Comparison of ENCODE assay signal across 8 cellular contexts in the genomic region with DNA sequence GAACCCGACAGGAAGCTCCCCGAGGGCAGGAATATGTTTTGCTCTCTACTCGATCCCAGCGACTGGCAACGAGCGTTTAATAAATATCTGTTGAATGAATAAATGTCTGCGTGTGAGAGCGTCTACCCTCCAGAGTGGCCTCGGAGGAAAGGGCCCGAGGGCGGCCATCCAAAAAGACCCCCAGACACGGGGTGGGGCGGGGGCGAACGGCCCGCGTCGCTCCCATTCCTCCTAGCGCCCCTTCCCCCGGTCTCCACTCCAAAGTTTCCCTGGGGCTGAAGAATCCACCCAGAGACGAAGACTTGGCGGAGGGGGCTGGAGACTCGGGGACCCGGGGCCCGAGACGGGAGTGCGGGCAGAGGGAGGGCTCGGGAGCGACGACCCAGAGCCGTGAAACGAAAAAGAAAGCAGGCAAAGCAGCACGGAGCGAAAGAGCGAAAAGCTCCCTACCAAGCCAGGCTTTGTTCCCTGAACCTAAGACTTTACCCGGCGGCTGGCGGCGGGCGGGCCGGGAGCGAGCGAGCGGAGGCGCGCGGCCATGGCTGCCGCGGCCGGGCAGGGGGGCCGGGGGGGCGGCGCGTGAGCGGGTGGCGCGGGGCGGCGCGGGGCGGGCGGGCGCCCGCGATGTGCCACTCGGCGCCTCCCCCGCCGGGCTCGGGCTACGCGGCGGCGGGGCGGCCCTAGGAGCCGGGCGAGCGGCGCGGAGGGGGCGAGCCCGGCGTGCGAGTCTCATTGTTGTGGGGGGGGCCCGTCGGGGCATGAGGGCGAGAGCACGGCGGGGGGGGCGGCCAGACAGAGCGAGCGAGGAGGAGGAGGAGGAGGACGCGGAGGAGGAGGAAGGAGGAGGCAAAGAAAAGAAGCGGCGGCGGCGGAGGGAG. TPM values are rescaled to one million over a fixed set of nuclear protein-coding genes. Genes with fewer than 3 reads are reported as not detected.
DNase-seq lines count a peak whose midpoint lies in the region; ATAC-seq lines count a peak whose summit lies in the region.

Gene MLLT6, plus strand, starts transcription at position 629 of the 878 bp plus-strand sequence. CDS start 360 bp downstream, outside the sequence.

- H3K27ac ChIP-seq in layer of hippocampus (ENCODE audit: low read depth, low read length), result peak within 1 kb of the TSS; percentile 87

- no peaks in the 10 kb centered on the region for H3K36me3 ChIP-seq in H7 (replicated peaks; ENCODE audit: control insufficient read depth, insufficient read depth, low read length)

- DNase-seq in AG08395 (ENCODE audit: low spot score) (peak; percentile 87), H7 (peak; percentile 94), NCI-H510A treated with DMSO at 0.1 percent for 48 hours (lab: John Stamatoyannopoulos, UW) (peak; percentile 78), dedifferentiated amniotic fluid mesenchymal stem cell (ENCODE audit: extremely low spot score) (peak; percentile 58)
- DNase-seq in activated CD4-positive, alpha-beta T cell treated with anti-CD3 and anti-CD28 coated beads, Interleukin-2, amount 10 ng/mL, durations not matched to agents 7 days and 5 days, result peak; percentile 82
- DNase-seq in stimulated activated CD4-positive, alpha-beta T cell treated with anti-CD3 and anti-CD28 coated beads, Interleukin-1b, Interleukin-23, amount 100 ng/mL, for 4 hours (ENCODE audit: low read depth in 2 of 2), result peak; percentile 81 to 86

- peak within 1 kb of the TSS; percentile 42 for H3K4me3 ChIP-seq in H7 (ENCODE audit: insufficient read depth, low read depth, low read length)

- peaks cover 67% of the 10 kb centered on the region for H3K27me3 ChIP-seq in H7 (ENCODE audit: control insufficient read depth, insufficient read depth, low read length)
- H3K27me3 ChIP-seq in layer of hippocampus (ENCODE audit: control insufficient read depth, insufficient read depth, low read length), result no peaks in the 10 kb centered on the region

- CTCF ChIA-PET in activated CD4-positive, alpha-beta T cell treated with anti-CD3 and anti-CD28 coated beads, Interleukin-2, amount 10 ng/mL, durations not matched to agents 7 days and 5 days (lab: Charles Lee), result interaction anchor here (1.1 to 1.6 kb wide), 3 partner anchors 11 to 24 kb away, joined by 3 to 7 read pairs (median 3); no protein-coding TSS in a partner anchor

- peaks cover 50% of the 10 kb centered on the region for H3K4me1 Mint-ChIP-seq in activated CD4-positive, alpha-beta T cell treated with anti-CD3 and anti-CD28 coated beads, Interleukin-2, amount 10 ng/mL, durations not matched to agents 7 days and 5 days

- H3K27ac Mint-ChIP-seq in activated CD4-positive, alpha-beta T cell treated with anti-CD3 and anti-CD28 coated beads, Interleukin-2, amount 10 ng/mL, durations not matched to agents 7 days and 5 days, result peak within 1 kb of the TSS; percentile 98

- no peaks in the 10 kb centered on the region for H3K27me3 Mint-ChIP-seq in activated CD4-positive, alpha-beta T cell treated with anti-CD3 and anti-CD28 coated beads, Interleukin-2, amount 10 ng/mL, durations not matched to agents 7 days and 5 days

- H3K36me3 Mint-ChIP-seq in activated CD4-positive, alpha-beta T cell treated with anti-CD3 and anti-CD28 coated beads, Interleukin-2, amount 10 ng/mL, durations not matched to agents 7 days and 5 days (ENCODE audit: low read depth), result peaks cover 32% of the 10 kb centered on the region

- no peaks in the 10 kb centered on the region for H3K9me3 Mint-ChIP-seq in activated CD4-positive, alpha-beta T cell treated with anti-CD3 and anti-CD28 coated beads, Interleukin-2, amount 10 ng/mL, durations not matched to agents 7 days and 5 days

- peak within 1 kb of the TSS; percentile 93 for H3K4me3 Mint-ChIP-seq in activated CD4-positive, alpha-beta T cell treated with anti-CD3 and anti-CD28 coated beads, Interleukin-2, amount 10 ng/mL, durations not matched to agents 7 days and 5 days

- no peak for ATAC-seq in HG02870 (IDR thresholded peaks at IDR 0.05; ENCODE audit: unreplicated experiment)

- POLR2A ChIA-PET in activated CD4-positive, alpha-beta T cell treated with anti-CD3 and anti-CD28 coated beads, Interleukin-2, amount 10 ng/mL, durations not matched to agents 7 days and 5 days (lab: Charles Lee), result interaction anchor here (0.6 to 1.6 kb wide), 4 partner anchors 14 to 39 kb away, joined by 3 to 7 read pairs (median 4); no protein-coding TSS in a partner anchor

RNA-seq across cellular contexts. Expression of gene MLLT6, which starts in this region (rescaled TPM):
- 17.8 and 22.1 TPM in 2 replicates for total RNA-seq in H7 (2014; rRNA removed; shearing (Covaris generic))
- 100 to 1,000 TPM; 251 to 264 TPM for total RNA-seq in activated CD4-positive, alpha-beta T cell treated with anti-CD3 and anti-CD28 coated beads, Interleukin-2, amount 10 ng/mL, durations not matched to agents 7 days and 5 days

Comparison
In these comparisons a context has a peak if more than half of its experiments do, and no peak if none do; other contexts are left out.
1. RNA of gene MLLT6 (total RNA-seq): 251 to 264 TPM in activated CD4-positive, alpha-beta T cell treated with anti-CD3 and anti-CD28 coated beads, Interleukin-2, amount 10 ng/mL, durations not matched to agents 7 days and 5 days; 17.8 to 22.1 TPM in H7; every median in the first group is over 10 times any median in the second.
2. Peak in every context shown above with its lines, with median percentiles within 50 percentile points of each other: DNase-seq.